Comparison of ENCODE assay signal across 18 cellular contexts in genomic region chr17:10305336-10306096, GRCh38.
DNase-seq lines count a peak whose midpoint lies in the region; ATAC-seq and TF ChIP-seq lines count a peak whose summit lies in the region.
"Had no signal": no experiment of that assay in that cellular context is flagged by ENCODE, and none has a peak within 500 bp of the region (broad histone marks: within the 10 kb centered on the region; RNA-seq: fewer than 3 reads in every experiment).

No MANE protein-coding gene starts in this region.

- H3K36me3 Mint-ChIP-seq in endothelial cell (ENCODE audit: low read depth, unreplicated experiment) (peaks cover 3% of the 10 kb centered on the region), nephron (ENCODE audit: low read depth) (no peaks in the 10 kb centered on the region)
- H3K36me3 Mint-ChIP-seq in activated T-cell treated with anti-CD3 and anti-CD28 coated beads, Interleukin-2, amount 50 U/mL, for 4 hours (ENCODE audit: insufficient read depth): no peaks in the 10 kb centered on the region
- H3K36me3 Mint-ChIP-seq: CD4-positive, CD25-positive, alpha-beta regulatory T cell had no signal

- peaks cover 7% of the 10 kb centered on the region; the same call in 1 of the 2 replicates for H3K4me1 ChIP-seq in HUES48 (ENCODE audit: control insufficient read depth, insufficient read depth, low read length)
- H3K4me1 ChIP-seq: A549, SJCRH30 had no signal

- TF ChIP-seq CTCF in endothelial cell (IDR thresholded peaks at IDR 0.05; ENCODE audit: unreplicated experiment) (no peak), nephron (IDR thresholded peaks at IDR 0.05; ENCODE audit: unreplicated experiment in 3 of 3) (no peak)

- ATAC-seq in activated T-cell treated with anti-CD3 and anti-CD28 coated beads, Interleukin-2, amount 50 U/mL, for 4 hours: no peak
- no peak for ATAC-seq in HG02759 (IDR thresholded peaks at IDR 0.05; ENCODE audit: unreplicated experiment)
- ATAC-seq in GM21367 (IDR thresholded peaks at IDR 0.05; ENCODE audit: unreplicated experiment): no peak
- ATAC-seq: A549 had no signal

- H3K27me3 Mint-ChIP-seq in endothelial cell (ENCODE audit: unreplicated experiment) (no peaks in the 10 kb centered on the region), nephron (ENCODE audit: low read depth) (no peaks in the 10 kb centered on the region)
- no peaks in the 10 kb centered on the region for H3K27me3 Mint-ChIP-seq in activated T-cell treated with anti-CD3 and anti-CD28 coated beads, Interleukin-2, amount 50 U/mL, for 4 hours (ENCODE audit: low read depth)
- H3K27me3 Mint-ChIP-seq: CD4-positive, CD25-positive, alpha-beta regulatory T cell had no signal

- no peaks in the 10 kb centered on the region for H3K9me3 ChIP-seq in HUES48 (ENCODE audit: control insufficient read depth, insufficient read depth, low read length)
- H3K9me3 ChIP-seq: SJCRH30 had no signal

- H3K27ac ChIP-seq in HUES48 (ENCODE audit: low read depth, low read length) (peak overlapping the region; percentile 34), caudate nucleus (ENCODE audit: low read depth, low read length) (no peak overlapping the region)
- H3K27ac ChIP-seq: A549, SJCRH30 had no signal

- H3K36me3 ChIP-seq in HUES48 (ENCODE audit: control insufficient read depth, insufficient read depth, low read length): no peaks in the 10 kb centered on the region
- H3K36me3 ChIP-seq: SJCRH30 had no signal

- H3K4me1 Mint-ChIP-seq in endothelial cell (ENCODE audit: unreplicated experiment) (peaks cover 18% of the 10 kb centered on the region), nephron (peaks cover 21% of the 10 kb centered on the region)
- H3K4me1 Mint-ChIP-seq in activated T-cell treated with anti-CD3 and anti-CD28 coated beads, Interleukin-2, amount 50 U/mL, for 4 hours (ENCODE audit: low read depth): no peaks in the 10 kb centered on the region
- H3K4me1 Mint-ChIP-seq: CD4-positive, CD25-positive, alpha-beta regulatory T cell had no signal

- no peaks in the 10 kb centered on the region for H3K9me3 Mint-ChIP-seq in endothelial cell (ENCODE audit: unreplicated experiment)
- no peaks in the 10 kb centered on the region for H3K9me3 Mint-ChIP-seq in nephron
- no peaks in the 10 kb centered on the region for H3K9me3 Mint-ChIP-seq in activated T-cell treated with anti-CD3 and anti-CD28 coated beads, Interleukin-2, amount 50 U/mL, for 4 hours

- H3K27ac Mint-ChIP-seq in endothelial cell (ENCODE audit: unreplicated experiment) (peak overlapping the region; percentile 61), nephron (peak overlapping the region; percentile 95 to 97 (median 96))
- H3K27ac Mint-ChIP-seq: CD4-positive, CD25-positive, alpha-beta regulatory T cell had no signal

- no peak overlapping the region for H3K9ac ChIP-seq in HUES48 (ENCODE audit: low read depth, low read length)

- H3K27me3 ChIP-seq in HUES48 (ENCODE audit: control insufficient read depth, insufficient read depth, low read length): no peaks in the 10 kb centered on the region
- H3K27me3 ChIP-seq: SJCRH30 had no signal

- no peak overlapping the region for H3K4me3 ChIP-seq in HUES48 (ENCODE audit: low read depth, low read length)
- H3K4me3 ChIP-seq: A549, SJCRH30 had no signal

- no peak overlapping the region for H3K4me3 Mint-ChIP-seq in endothelial cell (ENCODE audit: unreplicated experiment)
- H3K4me3 Mint-ChIP-seq in nephron: peak overlapping the region; percentile 2 to 31 (median 8)
- H3K4me3 Mint-ChIP-seq in activated T-cell treated with anti-CD3 and anti-CD28 coated beads, Interleukin-2, amount 50 U/mL, for 4 hours: no peak overlapping the region
- H3K4me3 Mint-ChIP-seq: CD4-positive, CD25-positive, alpha-beta regulatory T cell had no signal

- no peak for DNase-seq in endothelial cell (ENCODE audit: low spot score)
- no peak for DNase-seq in activated T-cell treated with anti-CD3 and anti-CD28 coated beads, Interleukin-2, amount 50 U/mL, for 4 hours
- DNase-seq in caudate nucleus (lab: John Stamatoyannopoulos, UW): no peak
- DNase-seq: CD4-positive, CD25-positive, alpha-beta regulatory T cell; EL; HCEC 1CT; Kasumi-1; NCI-H1417; NCI-H1694 treated with DMSO at 0.1 percent for 48 hours; NCI-H446; NCI-H526; OCI-M1; SJCRH30 had no signal

Comparison
In these comparisons a context has a peak if more than half of its experiments do, and no peak if none do; other contexts are left out.
1. H3K4me3 Mint-ChIP-seq: peak in nephron (3 of 3); none in endothelial cell (single experiment) and activated T-cell treated with anti-CD3 and anti-CD28 coated beads, Interleukin-2, amount 50 U/mL, for 4 hours (single experiment).